17 cellular contexts compared by ENCODE assay signal in the genomic region with DNA sequence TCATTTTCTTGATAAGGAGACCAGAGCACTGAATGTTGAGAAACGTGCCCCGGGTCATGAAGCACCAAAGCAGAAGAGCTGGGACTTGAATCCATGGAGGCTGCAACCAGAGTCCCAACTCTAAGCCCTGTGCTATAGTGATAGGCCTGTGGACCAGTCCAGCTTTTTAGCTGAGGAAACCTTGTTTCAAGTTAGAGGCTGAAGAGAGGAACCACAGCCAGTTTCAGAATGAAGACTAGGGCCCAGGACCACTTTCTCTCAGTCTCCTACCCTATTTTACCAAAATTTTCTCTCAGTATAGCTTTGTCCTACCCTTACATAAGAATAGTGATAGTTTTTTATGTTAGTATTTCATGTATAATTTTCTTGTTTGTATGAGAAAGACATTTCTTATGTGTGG.
"Had no signal": no experiment of that assay in that cellular context is flagged by ENCODE, and none has a peak within 500 bp of the region (broad histone marks: within the 10 kb centered on the region; RNA-seq: fewer than 3 reads in every experiment).

No MANE protein-coding gene starts in this region.

- H3K27ac Mint-ChIP-seq: activated T-helper 17 cell treated with anti-CD3 and anti-CD28 coated beads, Interleukin-2, amount 50 U/mL, for 72 hours; natural killer cell; progenitor cell of endocrine pancreas; stimulated activated memory B cell treated with anti-CD40 and anti-IgM and Interleukin-4, amounts not matched to agents 10 μg/mL and 1 μg/mL and 100 μg/mL, for 72 hours had no signal

- H3K27ac ChIP-seq: adrenal gland, colonic mucosa, heart left ventricle, tibial nerve, vagina had no signal

- DNase-seq: activated CD4-positive, alpha-beta T cell treated with anti-CD3 and anti-CD28 coated beads for 4 hours; activated naive CD4-positive, alpha-beta T cell treated with anti-CD3 and anti-CD28 coated beads, Interleukin-2, amount 50 U/mL, for 16 hours; adrenal gland; caudate nucleus; colonic mucosa; heart left ventricle; left colon; mucosa of descending colon; natural killer cell; nucleus accumbens; right cardiac atrium; stimulated activated CD4-positive, alpha-beta T cell treated with anti-CD3 and anti-CD28 coated beads, Interleukin-1b, Interleukin-23, amount 100 ng/mL, for 48 hours had no signal

- H3K4me1 Mint-ChIP-seq: activated T-helper 17 cell treated with anti-CD3 and anti-CD28 coated beads, Interleukin-2, amount 50 U/mL, for 72 hours; natural killer cell had no signal

- H3K9me3 ChIP-seq: adrenal gland, colonic mucosa, heart left ventricle, mucosa of descending colon, tibial nerve, vagina had no signal

- H3K4me1 ChIP-seq: adrenal gland, colonic mucosa, tibial nerve, vagina had no signal

- H3K27me3 ChIP-seq: adrenal gland, colonic mucosa, heart left ventricle, tibial nerve, vagina had no signal

- H3K36me3 ChIP-seq: adrenal gland, colonic mucosa, heart left ventricle, tibial nerve, vagina had no signal

- H3K4me3 ChIP-seq: adrenal gland, colonic mucosa, heart left ventricle, mucosa of descending colon, tibial nerve, vagina had no signal

- H3K9me3 Mint-ChIP-seq: activated T-helper 17 cell treated with anti-CD3 and anti-CD28 coated beads, Interleukin-2, amount 50 U/mL, for 72 hours; natural killer cell; stimulated activated memory B cell treated with anti-CD40 and anti-IgM and Interleukin-4, amounts not matched to agents 10 μg/mL and 1 μg/mL and 100 μg/mL, for 72 hours had no signal

- H3K27me3 Mint-ChIP-seq: progenitor cell of endocrine pancreas; stimulated activated memory B cell treated with anti-CD40 and anti-IgM and Interleukin-4, amounts not matched to agents 10 μg/mL and 1 μg/mL and 100 μg/mL, for 72 hours had no signal

- ATAC-seq: activated T-helper 17 cell treated with anti-CD3 and anti-CD28 coated beads, Interleukin-2, amount 50 U/mL, for 72 hours; heart left ventricle; left colon; mucosa of descending colon; natural killer cell; right cardiac atrium; stimulated activated memory B cell treated with anti-CD40 and anti-IgM and Interleukin-4, amounts not matched to agents 10 μg/mL and 1 μg/mL and 100 μg/mL, for 72 hours had no signal

- H3K4me3 Mint-ChIP-seq: activated T-helper 17 cell treated with anti-CD3 and anti-CD28 coated beads, Interleukin-2, amount 50 U/mL, for 72 hours; natural killer cell; stimulated activated memory B cell treated with anti-CD40 and anti-IgM and Interleukin-4, amounts not matched to agents 10 μg/mL and 1 μg/mL and 100 μg/mL, for 72 hours had no signal

- H3K36me3 Mint-ChIP-seq: natural killer cell; stimulated activated memory B cell treated with anti-CD40 and anti-IgM and Interleukin-4, amounts not matched to agents 10 μg/mL and 1 μg/mL and 100 μg/mL, for 72 hours had no signal
